Comparison of ENCODE assay signal across 28 cellular contexts in the genomic region with DNA sequence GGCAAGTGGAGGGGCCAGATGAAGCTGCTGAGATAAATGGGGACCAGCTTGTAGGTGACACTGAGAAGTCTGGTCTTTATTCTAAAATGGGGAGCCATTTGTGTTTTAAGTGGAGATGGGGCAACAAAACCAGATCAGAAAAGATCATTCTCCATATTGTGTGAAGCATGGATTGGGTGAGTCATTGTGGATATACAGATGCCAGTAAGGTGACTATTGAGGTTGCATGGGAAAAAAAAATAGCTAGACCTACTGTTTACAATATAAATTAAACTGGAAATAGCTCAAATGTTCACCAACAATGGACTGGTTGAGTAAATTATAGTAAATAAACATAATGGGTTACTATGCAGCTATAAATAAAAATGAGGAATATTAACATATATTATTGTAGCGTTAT. TPM values are rescaled to one million over a fixed set of nuclear protein-coding genes. Genes with fewer than 3 reads are reported as not detected.
DNase-seq lines count a peak whose midpoint lies in the region; ATAC-seq and TF ChIP-seq lines count a peak whose summit lies in the region.
"Had no signal": no experiment of that assay in that cellular context is flagged by ENCODE, and none has a peak within 500 bp of the region (broad histone marks: within the 10 kb centered on the region; RNA-seq: fewer than 3 reads in every experiment).

No MANE protein-coding gene starts in this region.

- H3K9me3 Mint-ChIP-seq in stimulated activated naive B cell treated with anti-CD40 and anti-IgM and Interleukin-4, amounts not matched to agents 10 μg/mL and 1 μg/mL and 100 μg/mL, for 72 hours, result peaks cover 2 to 8% of the 10 kb centered on the region in 2 donors
- H3K9me3 Mint-ChIP-seq in stimulated activated naive CD8-positive, alpha-beta T cell treated with anti-CD3 and anti-CD28 coated beads, Interleukin-15, amount 100 ng/mL, for 72 hours, result peaks cover 0 to 7% of the 10 kb centered on the region in 2 donors
- H3K9me3 Mint-ChIP-seq: activated naive CD8-positive, alpha-beta T cell treated with anti-CD3 and anti-CD28 coated beads, Interleukin-2, amount 10 ng/mL, durations not matched to agents 7 days and 5 days; H9; type B pancreatic cell had no signal

- peaks cover 2 to 3% of the 10 kb centered on the region in 2 donors for H3K4me1 Mint-ChIP-seq in stimulated activated naive B cell treated with anti-CD40 and anti-IgM and Interleukin-4, amounts not matched to agents 10 μg/mL and 1 μg/mL and 100 μg/mL, for 72 hours
- peaks cover 3% of the 10 kb centered on the region for H3K4me1 Mint-ChIP-seq in stimulated activated naive CD8-positive, alpha-beta T cell treated with anti-CD3 and anti-CD28 coated beads, Interleukin-15, amount 100 ng/mL, for 72 hours
- H3K4me1 Mint-ChIP-seq: activated naive CD8-positive, alpha-beta T cell treated with anti-CD3 and anti-CD28 coated beads, Interleukin-2, amount 10 ng/mL, durations not matched to agents 7 days and 5 days had no signal

- H3K36me3 Mint-ChIP-seq in stimulated activated naive B cell treated with anti-CD40 and anti-IgM and Interleukin-4, amounts not matched to agents 10 μg/mL and 1 μg/mL and 100 μg/mL, for 72 hours, result no peaks in the 10 kb centered on the region
- H3K36me3 Mint-ChIP-seq: type B pancreatic cell had no signal

- no peak overlapping the region for H3K27ac Mint-ChIP-seq in stimulated activated naive B cell treated with anti-CD40 and anti-IgM and Interleukin-4, amounts not matched to agents 10 μg/mL and 1 μg/mL and 100 μg/mL, for 72 hours
- H3K27ac Mint-ChIP-seq in stimulated activated naive CD8-positive, alpha-beta T cell treated with anti-CD3 and anti-CD28 coated beads, Interleukin-15, amount 100 ng/mL, for 72 hours, result no peak overlapping the region
- H3K27ac Mint-ChIP-seq: activated naive CD8-positive, alpha-beta T cell treated with anti-CD3 and anti-CD28 coated beads, Interleukin-2, amount 10 ng/mL, durations not matched to agents 7 days and 5 days; type B pancreatic cell had no signal

- no peak for ATAC-seq in stimulated activated naive B cell treated with anti-CD40 and anti-IgM and Interleukin-4, amounts not matched to agents 10 μg/mL and 1 μg/mL and 100 μg/mL, for 72 hours (replicated peaks)
- ATAC-seq in stimulated activated naive CD8-positive, alpha-beta T cell treated with anti-CD3 and anti-CD28 coated beads, Interleukin-15, amount 100 ng/mL, for 72 hours, result no peak
- ATAC-seq: GM12878, left cardiac atrium, right lobe of liver had no signal

- peaks cover 31 to 33% of the 10 kb centered on the region in 2 donors for H3K27me3 Mint-ChIP-seq in stimulated activated naive B cell treated with anti-CD40 and anti-IgM and Interleukin-4, amounts not matched to agents 10 μg/mL and 1 μg/mL and 100 μg/mL, for 72 hours
- H3K27me3 Mint-ChIP-seq in stimulated activated naive CD8-positive, alpha-beta T cell treated with anti-CD3 and anti-CD28 coated beads, Interleukin-15, amount 100 ng/mL, for 72 hours, result peaks cover 66% of the 10 kb centered on the region

- H3K4me3 ChIP-seq in foreskin fibroblast (ENCODE audit: low read depth in 1 of 2, low read length in 2 of 2), result no peak overlapping the region
- no peak overlapping the region for H3K4me3 ChIP-seq in H7 (ENCODE audit: insufficient read depth, low read depth, low read length)
- H3K4me3 ChIP-seq: BLaER1, GM12878, MG63, right lobe of liver had no signal

- DNase-seq in Daoy (ENCODE audit: low read depth) (peak; percentile 55), HT1080 (ENCODE audit: low read depth) (peak; percentile 78), amniotic epithelial cell (ENCODE audit: low read depth) (peak; percentile 33), foreskin fibroblast (peak; percentile 36 to 70), mucosa of gallbladder (ENCODE audit: low spot score) (no peak), H7 (no peak)
- no peak for DNase-seq in stimulated activated naive B cell treated with anti-CD40 and anti-IgM and Interleukin-4, amounts not matched to agents 10 μg/mL and 1 μg/mL and 100 μg/mL, for 72 hours
- DNase-seq in stimulated activated naive CD8-positive, alpha-beta T cell treated with anti-CD3 and anti-CD28 coated beads, Interleukin-15, amount 100 ng/mL, for 72 hours, result no peak
- DNase-seq: ACHN; activated CD4-positive, alpha-beta T cell treated with anti-CD3 and anti-CD28 coated beads for 48 hours; activated CD8-positive, alpha-beta memory T cell treated with anti-CD3 and anti-CD28 coated beads for 24 hours; activated gamma-delta T cell; activated naive CD8-positive, alpha-beta T cell treated with anti-CD3 and anti-CD28 coated beads, Interleukin-2, amount 10 ng/mL, durations not matched to agents 7 days and 5 days; DMS79 treated with DMSO at 0.1 percent for 48 hours; H9; head of caudate nucleus; left cardiac atrium; mesendoderm; MG63; NCI-H2029 treated with DMSO at 0.1 percent for 48 hours; NCI-H345; NCI-H774; right lobe of liver; RPMI8226; stimulated activated CD4-positive, alpha-beta T cell treated with anti-CD3 and anti-CD28 coated beads, Interleukin-2, amount 100 ng/mL, for 48 hours had no signal

- TF ChIP-seq CTCF in foreskin fibroblast (IDR thresholded peaks at IDR 0.05; ENCODE audit: low read depth, low read length), result no peak

- H3K36me3 ChIP-seq in H7 (replicated peaks; ENCODE audit: control insufficient read depth, insufficient read depth, low read length), result no peaks in the 10 kb centered on the region
- H3K36me3 ChIP-seq: BLaER1, MG63, right lobe of liver had no signal

- no peak overlapping the region for H3K4me3 Mint-ChIP-seq in stimulated activated naive B cell treated with anti-CD40 and anti-IgM and Interleukin-4, amounts not matched to agents 10 μg/mL and 1 μg/mL and 100 μg/mL, for 72 hours
- no peak overlapping the region for H3K4me3 Mint-ChIP-seq in stimulated activated naive CD8-positive, alpha-beta T cell treated with anti-CD3 and anti-CD28 coated beads, Interleukin-15, amount 100 ng/mL, for 72 hours
- H3K4me3 Mint-ChIP-seq: activated naive CD8-positive, alpha-beta T cell treated with anti-CD3 and anti-CD28 coated beads, Interleukin-2, amount 10 ng/mL, durations not matched to agents 7 days and 5 days; H9; type B pancreatic cell had no signal

- H3K27me3 ChIP-seq in H7 (ENCODE audit: control insufficient read depth, insufficient read depth, low read length), result no peaks in the 10 kb centered on the region
- H3K27me3 ChIP-seq: BLaER1, MG63, right lobe of liver had no signal

RNA-seq across cellular contexts. Expression of a gene that starts 5.4 kb away (rescaled TPM):
- total RNA-seq in Daoy (2014; rRNA removed; shearing (Covaris generic)), result 40.1 and 44.0 TPM in 2 replicates
- total RNA-seq in HT1080 (2014; rRNA removed; shearing (Covaris generic)), result 52.6 and 75.1 TPM in 2 replicates
- polyA plus RNA-seq in HT1080 (2015; cell fraction: cytosol; rRNA removed), result 24.7 and 34.0 TPM in 2 replicates
- polyA plus RNA-seq in HT1080 (2015; cell fraction: nucleus; rRNA removed), result 69.4 and 71.2 TPM in 2 replicates
- total RNA-seq in mucosa of gallbladder, result 81.3 TPM
- 31.1 and 41.4 TPM in 2 replicates for total RNA-seq in H7 (2014; rRNA removed; shearing (Covaris generic))
- total RNA-seq: activated naive CD8-positive, alpha-beta T cell treated with anti-CD3 and anti-CD28 coated beads, Interleukin-2, amount 10 ng/mL, durations not matched to agents 7 days and 5 days had no signal

Comparison
In these comparisons a context has a peak if more than half of its experiments do, and no peak if none do; other contexts are left out.
1. DNase-seq: peak in Daoy (single experiment), HT1080 (single experiment), amniotic epithelial cell (single experiment) and foreskin fibroblast (2 of 2); none in stimulated activated naive B cell treated with anti-CD40 and anti-IgM and Interleukin-4, amounts not matched to agents 10 μg/mL and 1 μg/mL and 100 μg/mL, for 72 hours (single experiment), mucosa of gallbladder (single experiment), H7 (single experiment) and stimulated activated naive CD8-positive, alpha-beta T cell treated with anti-CD3 and anti-CD28 coated beads, Interleukin-15, amount 100 ng/mL, for 72 hours (0 of 2).